Comparison of ENCODE assay signal across 8 cellular contexts in the genomic region with DNA sequence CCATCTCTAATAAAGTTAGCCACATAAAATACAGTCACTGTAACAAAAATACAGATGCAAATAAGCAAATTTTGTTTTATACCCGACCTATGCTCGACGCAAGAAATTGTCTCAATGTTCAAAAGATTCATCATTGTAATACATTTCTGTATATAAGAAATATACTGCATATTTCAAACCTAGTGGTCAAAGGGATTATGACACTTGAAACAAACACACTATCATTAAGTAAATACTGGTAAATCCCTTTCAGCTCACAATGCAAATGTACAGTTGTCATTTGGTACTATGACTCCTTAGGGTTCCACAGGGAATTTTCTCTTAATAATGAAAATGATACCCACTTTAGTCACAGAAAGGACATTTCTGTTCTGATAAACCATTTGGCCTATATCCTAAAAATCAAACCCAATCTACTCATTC. TPM values are rescaled to one million over a fixed set of nuclear protein-coding genes. Genes with fewer than 3 reads are reported as not detected.
A peak's percentile ranks its signal among the peaks of the same experiment; 100 is the strongest.
DNase-seq lines count a peak whose midpoint lies in the region; ATAC-seq and TF ChIP-seq lines count a peak whose summit lies in the region.

No MANE protein-coding gene starts in this region.

- CTCF ChIA-PET in A673 (lab: Charles Lee) (no interaction called here), Panc1 (lab: Charles Lee) (no interaction called here)

- POLR2A ChIA-PET in A673 (lab: Charles Lee; ENCODE audit: low non-redundant PET) = no interaction called here
- POLR2A ChIA-PET in Panc1 (lab: Charles Lee) = no interaction called here

- H3K27ac Mint-ChIP-seq in progenitor cell of endocrine pancreas = peak overlapping the region; percentile 5

- H3K9me3 ChIP-seq in A673 (ENCODE audit: low read depth, low read length, poor library complexity, severe bottlenecking) (no peaks in the 10 kb centered on the region), Panc1 (ENCODE audit: control insufficient read depth, insufficient read depth, low read depth, low read length) (no peaks in the 10 kb centered on the region), endocrine pancreas (ENCODE audit: control insufficient read depth, low read length) (no peaks in the 10 kb centered on the region), MG63 (no peaks in the 10 kb centered on the region)

- ATAC-seq in Panc1 (no peak), GM19328 (IDR thresholded peaks at IDR 0.05; ENCODE audit: unreplicated experiment) (no peak)

- H3K36me3 Mint-ChIP-seq in progenitor cell of endocrine pancreas (ENCODE audit: insufficient read depth) = no peaks in the 10 kb centered on the region

- in situ Hi-C loops in Panc1 (cut with HindIII; ENCODE audit: low pct_unique_long_range_greater_than_20kb, low sequenced_read_pairs) = no loop called here

- H3K4me1 Mint-ChIP-seq in progenitor cell of endocrine pancreas (ENCODE audit: low read depth) = peaks cover 29% of the 10 kb centered on the region

- TF ChIP-seq CTCF in A673 (conservative IDR thresholded peaks at IDR 0.05; ENCODE audit: low read depth, low read length) = peak; percentile 48; the same call in 1 of the 2 replicates
- peak; percentile 49; the same call in 1 of the 2 replicates for TF ChIP-seq CTCF in Panc1 (IDR thresholded peaks at IDR 0.05)
- peak; percentile 56 for TF ChIP-seq CTCF in progenitor cell of endocrine pancreas (IDR thresholded peaks at IDR 0.05; ENCODE audit: unreplicated experiment)

- no peak overlapping the region for H3K9ac ChIP-seq in endocrine pancreas (ENCODE audit: control insufficient read depth, insufficient read depth, low read length)

- H3K36me3 ChIP-seq in A673 (ENCODE audit: insufficient read depth, low read length, poor library complexity, severe bottlenecking) (no peaks in the 10 kb centered on the region), Panc1 (ENCODE audit: control insufficient read depth, insufficient read depth, low read length) (no peaks in the 10 kb centered on the region), endocrine pancreas (ENCODE audit: control insufficient read depth, insufficient read depth, low read length) (no peaks in the 10 kb centered on the region), MG63 (no peaks in the 10 kb centered on the region)

- H3K4me1 ChIP-seq in A673 (ENCODE audit: insufficient read depth, low read length, poor library complexity, severe bottlenecking) = peaks cover 11% of the 10 kb centered on the region
- peaks cover 31% of the 10 kb centered on the region for H3K4me1 ChIP-seq in Panc1 (ENCODE audit: control insufficient read depth, insufficient read depth, low read length)
- H3K4me1 ChIP-seq in endocrine pancreas (ENCODE audit: control insufficient read depth, insufficient read depth, low read length) = peaks cover 35% of the 10 kb centered on the region

- no peak overlapping the region for H3K27ac ChIP-seq in A673 (ENCODE audit: low read depth, low read length, poor library complexity, severe bottlenecking)
- no peak overlapping the region for H3K27ac ChIP-seq in Panc1 (ENCODE audit: low read length)

- H3K4me3 ChIP-seq in A673 (ENCODE audit: low read depth, low read length, poor library complexity, severe bottlenecking) = no peak overlapping the region
- H3K4me3 ChIP-seq in Panc1 (ENCODE audit: low read depth in 2 of 2, low read length in 2 of 2) = no peak overlapping the region
- H3K4me3 ChIP-seq in endocrine pancreas (ENCODE audit: control insufficient read depth, insufficient read depth, low read length) = peak overlapping the region; percentile 78
- no peak overlapping the region for H3K4me3 ChIP-seq in MG63

- H3K27me3 Mint-ChIP-seq in progenitor cell of endocrine pancreas = peaks cover 2% of the 10 kb centered on the region

- H3K27me3 ChIP-seq in A673 (replicated peaks; ENCODE audit: insufficient read depth, low read depth, low read length, poor library complexity) (peaks cover 6% of the 10 kb centered on the region), Panc1 (ENCODE audit: control insufficient read depth, insufficient read depth, low read length) (no peaks in the 10 kb centered on the region), endocrine pancreas (ENCODE audit: control insufficient read depth, insufficient read depth, low read length) (no peaks in the 10 kb centered on the region), MG63 (no peaks in the 10 kb centered on the region)

- BruUV-seq in A673 (replicated peaks; lab: Mats Ljungman, UMichigan) (no TSS peak), Panc1 (replicated peaks; lab: Mats Ljungman, UMichigan) (no TSS peak)

- no peaks in the 10 kb centered on the region for H3K9me3 Mint-ChIP-seq in progenitor cell of endocrine pancreas (ENCODE audit: low read depth)

- H3K4me3 Mint-ChIP-seq in progenitor cell of endocrine pancreas (ENCODE audit: low read depth) = peak overlapping the region; percentile 93

- intact Hi-C loops in A673 (cut with micrococcal nuclease; ENCODE audit: unreplicated experiment) = loop anchor here (5.0 to 10.0 kb wide), 2 partner anchors 61 to 248 kb away; no protein-coding TSS in a partner anchor
- intact Hi-C loops in Panc1 (cut with micrococcal nuclease; ENCODE audit: unreplicated experiment) = loop anchor here (5.0 kb wide), 2 partner anchors 96 to 251 kb away; no protein-coding TSS in a partner anchor

- DNase-seq in A673 (ENCODE audit: low spot score) = peak; percentile 26
- DNase-seq in GM03348 (ENCODE audit: low spot score) = peak; percentile 24
- no peak for DNase-seq in Panc1 (ENCODE audit: low read depth, low spot score)
- no peak for DNase-seq in progenitor cell of endocrine pancreas (ENCODE audit: low spot score, unreplicated experiment)
- no peak for DNase-seq in MG63
- DNase-seq in NCI-H1930 (lab: John Stamatoyannopoulos, UW) = no peak

RNA-seq across cellular contexts. Expression of a gene that starts 2.2 kb away (rescaled TPM):
- 3.1 and 3.2 TPM in 2 replicates for total RNA-seq in A673 (2021)
- 10.3 TPM for total RNA-seq in Panc1 (2021; ENCODE audit: unreplicated experiment)
- polyA plus RNA-seq in Panc1 (2012; ENCODE audit: insufficient read length) = 5.3 TPM
- total RNA-seq in progenitor cell of endocrine pancreas = 9.7 and 11.8 TPM in 2 replicates
- 2.4 and 3.1 TPM in 2 replicates for total RNA-seq in MG63 (2014; rRNA removed; shearing (Covaris generic); ENCODE audit: low replicate concordance)

Comparison
In these comparisons a context has a peak if more than half of its experiments do, and no peak if none do; other contexts are left out.
1. DNase-seq: peak in A673 (single experiment) and GM03348 (single experiment); none in Panc1 (single experiment), progenitor cell of endocrine pancreas (single experiment), MG63 (single experiment) and NCI-H1930 (0 of 2).
2. Peak in every context shown above with its lines, with median percentiles within 50 percentile points of each other: CTCF ChIP-seq.